17 cellular contexts compared by ENCODE assay signal in genomic region chr10:61830072-61830845, GRCh38.
A peak's percentile ranks its signal among the peaks of the same experiment; 100 is the strongest.
DNase-seq lines count a peak whose midpoint lies in the region; ATAC-seq and TF ChIP-seq lines count a peak whose summit lies in the region.
"Had no signal": no experiment of that assay in that cellular context is flagged by ENCODE, and none has a peak within 500 bp of the region (broad histone marks: within the 10 kb centered on the region; RNA-seq: fewer than 3 reads in every experiment).

No MANE protein-coding gene starts in this region.

- peaks cover 16% of the 10 kb centered on the region for H3K4me1 ChIP-seq in Panc1 (ENCODE audit: control insufficient read depth, insufficient read depth, low read length)
- peaks cover 4% of the 10 kb centered on the region for H3K4me1 ChIP-seq in fibroblast of lung (ENCODE audit: control insufficient read depth, extremely low read depth, insufficient read depth, low read length)
- peaks cover 0 to 4% (median 0%) of the 10 kb centered on the region in 4 donors for H3K4me1 ChIP-seq in tibial nerve

- CTCF ChIA-PET in Panc1 (lab: Charles Lee): no interaction called here

- ATAC-seq in Panc1 (no peak), left lobe of liver (peak; percentile 24), GM19328 (IDR thresholded peaks at IDR 0.05; ENCODE audit: unreplicated experiment) (no peak)

- H3K27me3 ChIP-seq in Panc1 (ENCODE audit: control insufficient read depth, insufficient read depth, low read length) (no peaks in the 10 kb centered on the region), fibroblast of lung (ENCODE audit: control insufficient read depth, insufficient read depth, low read length) (no peaks in the 10 kb centered on the region), tibial nerve (no peaks in the 10 kb centered on the region)
- H3K27me3 ChIP-seq: SJSA1 had no signal

- no peaks in the 10 kb centered on the region for H3K36me3 ChIP-seq in Panc1 (ENCODE audit: control insufficient read depth, insufficient read depth, low read length)
- H3K36me3 ChIP-seq in fibroblast of lung (ENCODE audit: control insufficient read depth, insufficient read depth, low read length): no peaks in the 10 kb centered on the region
- no peaks in the 10 kb centered on the region for H3K36me3 ChIP-seq in tibial nerve
- H3K36me3 ChIP-seq: SJSA1 had no signal

- intact Hi-C loops in Panc1 (cut with micrococcal nuclease; ENCODE audit: unreplicated experiment): loop anchor here (10.0 kb wide), 2 partner anchors 165 to 355 kb away; partner anchors contain the start of gene CABCOCO1

- peaks cover 4% of the 10 kb centered on the region; the same call in 1 of the 2 replicates for H3K9me3 ChIP-seq in Panc1 (ENCODE audit: control insufficient read depth, insufficient read depth, low read depth, low read length)
- H3K9me3 ChIP-seq in fibroblast of lung (ENCODE audit: control insufficient read depth, insufficient read depth, low read depth, low read length): no peaks in the 10 kb centered on the region
- H3K9me3 ChIP-seq in tibial nerve: no peaks in the 10 kb centered on the region
- H3K9me3 ChIP-seq: SJSA1 had no signal

- in situ Hi-C loops in Panc1 (cut with HindIII; ENCODE audit: low pct_unique_long_range_greater_than_20kb, low sequenced_read_pairs): no loop called here

- DNase-seq in Panc1 (ENCODE audit: low read depth, low spot score) (no peak), fibroblast of lung (ENCODE audit: low read depth in 2 of 2) (no peak), left lobe of liver (ENCODE audit: low spot score) (no peak), KG1 (lab: John Stamatoyannopoulos, UW) (no peak), tibial nerve (ENCODE audit: low spot score in 2 of 2) (no peak), HT-29 (ENCODE audit: low spot score) (no peak)
- DNase-seq: COR-L47; DMS153; NCI-H1417 treated with DMSO at 0.1 percent for 48 hours; NCI-H2029; NCI-H2171; NCI-H446; NK-92 treated with Interleukin-12 subunit alpha and Interleukin-12 subunit beta, amount 100 ng/mL, for 24 hours; RPMI8226 had no signal

- H3K4me2 ChIP-seq in fibroblast of lung (ENCODE audit: extremely low read depth, insufficient read depth, low read length): no peak overlapping the region

- H3K27ac ChIP-seq in C4-2B (peak overlapping the region; percentile 6; the same call in 1 of the 2 replicates), Panc1 (ENCODE audit: low read length) (peak overlapping the region; percentile 25; the same call in 1 of the 2 replicates), fibroblast of lung (ENCODE audit: insufficient read depth, low read length) (no peak overlapping the region), tibial nerve (no peak overlapping the region)
- H3K27ac ChIP-seq: SJSA1 had no signal

- H4K20me1 ChIP-seq in fibroblast of lung (ENCODE audit: control insufficient read depth, extremely low read depth, insufficient read depth, low read length): no peaks in the 10 kb centered on the region

- POLR2A ChIA-PET in Panc1 (lab: Charles Lee): interaction anchor here (0.6 kb wide), 1 partner anchor 61 kb away, joined by 3 read pairs; no protein-coding TSS in a partner anchor

- no peak for TF ChIP-seq CTCF in C4-2B (conservative IDR thresholded peaks at IDR 0.05)
- no peak for TF ChIP-seq CTCF in Panc1 (IDR thresholded peaks at IDR 0.05)
- TF ChIP-seq CTCF in fibroblast of lung (conservative IDR thresholded peaks at IDR 0.05 in 1 of 2, IDR thresholded peaks at IDR 0.05 in 1 of 2; ENCODE audit: low read depth in 1 of 2, low read length in 2 of 2): no peak
- TF ChIP-seq CTCF in tibial nerve (IDR thresholded peaks at IDR 0.05): no peak

- no peak overlapping the region for H3K9ac ChIP-seq in fibroblast of lung (ENCODE audit: insufficient read depth, low read length)

- no peak for TF ChIP-seq EP300 in tibial nerve (IDR thresholded peaks at IDR 0.05)

- H2AFZ ChIP-seq in fibroblast of lung (ENCODE audit: low read length): peak overlapping the region; percentile 11

- 73 to 79% methylated on average over 7 of the region's 7 CpGs for WGBS in tibial nerve, 2 donors

- no peaks in the 10 kb centered on the region for H3K79me2 ChIP-seq in fibroblast of lung (ENCODE audit: control insufficient read depth, insufficient read depth, low read length)

- no peak overlapping the region for H3K4me3 ChIP-seq in Panc1 (ENCODE audit: low read depth in 2 of 2, low read length in 2 of 2)
- H3K4me3 ChIP-seq in fibroblast of lung (replicated peaks in 1 of 4; ENCODE audit: control extremely low read depth in 1 of 4, insufficient read depth in 1 of 4, low read depth in 3 of 4, low read length in 4 of 4): no peak overlapping the region
- H3K4me3 ChIP-seq in tibial nerve: no peak overlapping the region
- H3K4me3 ChIP-seq: SJSA1 had no signal

- no peak for TF ChIP-seq POLR2A in tibial nerve (IDR thresholded peaks at IDR 0.05)

- no TSS peak for BruUV-seq in Panc1 (replicated peaks; lab: Mats Ljungman, UMichigan)

Comparison
In these comparisons a context has a peak if more than half of its experiments do, and no peak if none do; other contexts are left out.
1. H3K27ac ChIP-seq: peak in C4-2B (single experiment) and Panc1 (single experiment); none in fibroblast of lung (single experiment) and tibial nerve (0 of 4).